ENCODE assay signal across 13 cellular contexts in the genomic region with DNA sequence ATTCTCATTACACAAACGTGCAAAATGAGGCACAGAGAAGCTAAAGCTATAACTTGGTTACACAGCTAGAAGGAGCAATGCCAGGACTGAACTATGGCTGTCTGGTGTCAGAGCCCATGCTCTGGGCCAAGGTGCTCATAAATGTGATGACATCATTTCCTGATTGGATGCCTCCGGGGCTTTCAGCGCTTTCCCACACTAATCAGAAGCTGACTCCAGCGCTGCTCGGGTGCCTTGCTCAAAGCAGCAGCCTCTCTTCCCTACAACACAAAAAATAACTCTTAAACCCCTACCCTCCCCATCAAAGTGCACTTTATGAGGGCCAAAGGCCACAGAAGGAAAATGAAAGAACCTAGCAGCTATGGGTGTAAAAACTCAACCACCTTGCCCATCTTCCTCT.
DNase-seq lines count a peak whose midpoint lies in the region; ATAC-seq, FAIRE-seq and TF ChIP-seq lines count a peak whose summit lies in the region.
"Had no signal": no experiment of that assay in that cellular context is flagged by ENCODE, and none has a peak within 500 bp of the region (broad histone marks: within the 10 kb centered on the region; RNA-seq: fewer than 3 reads in every experiment).

No MANE protein-coding gene starts in this region.

- H4K20me1 ChIP-seq in keratinocyte (ENCODE audit: control insufficient read depth, extremely low read depth, insufficient read depth, low read length), result no peaks in the 10 kb centered on the region

- POLR2A ChIA-PET in HEK293 (lab: Yijun Ruan, JAX), result no interaction called here

- FAIRE-seq in keratinocyte (lab: Jason Lieb, UNC), result peak; percentile 60

- TF ChIP-seq CTCF in HEK293 (tag by site-specific recombination; IDR thresholded peaks at IDR 0.05), result no peak
- TF ChIP-seq CTCF in astrocyte of the spinal cord (IDR thresholded peaks at IDR 0.05; ENCODE audit: low read depth, low read length), result no peak
- TF ChIP-seq CTCF in keratinocyte (optimal IDR thresholded peaks at IDR 0.05 in 1 of 3, IDR thresholded peaks at IDR 0.05 in 1 of 3, conservative IDR thresholded peaks at IDR 0.05 in 1 of 3; ENCODE audit: extremely low read depth in 1 of 3, insufficient read depth in 2 of 3, low read length in 3 of 3), result no peak

- no peak overlapping the region for H3K4me3 ChIP-seq in HEK293 (ENCODE audit: low read depth, low read length)
- H3K4me3 ChIP-seq in astrocyte of the spinal cord (ENCODE audit: low read depth, low read length), result no peak overlapping the region
- no peak overlapping the region for H3K4me3 ChIP-seq in keratinocyte (ENCODE audit: control insufficient read depth in 2 of 3, extremely low read depth in 1 of 3, insufficient read depth in 2 of 3, low read depth in 1 of 3, low read length in 3 of 3)

- no peak overlapping the region for H2AFZ ChIP-seq in keratinocyte (ENCODE audit: control insufficient read depth, low read length)

- DNase-seq in AG20443 (ENCODE audit: low spot score), result peak; percentile 70
- DNase-seq in astrocyte of the spinal cord (ENCODE audit: low read depth, low spot score), result peak; percentile 40
- DNase-seq in keratinocyte (ENCODE audit: low read depth, low spot score), result no peak
- DNase-seq in HuH-7.5 (ENCODE audit: low spot score), result no peak
- no peak for DNase-seq in germinal center (ENCODE audit: low spot score)
- DNase-seq: amniotic stem cell; DMS 273 treated with DMSO at 0.1 percent for 48 hours; OCI-M1; stimulated activated CD4-positive, alpha-beta T cell treated with anti-CD3 and anti-CD28 coated beads, Interleukin-4, amount 100 ng/mL, for 1 hour; trophoblast cell had no signal

- in situ Hi-C loops in astrocyte of the spinal cord (cut with HindIII; ENCODE audit: low sequenced_read_pairs), result no loop called here

- H3K4me1 ChIP-seq in HEK293 (ENCODE audit: control insufficient read depth, insufficient read depth, low read length) (0 out of 2 replicates have a peak, but pooled peaks cover 2% of the 10 kb centered on the region), keratinocyte (ENCODE audit: control insufficient read depth, extremely low read depth, insufficient read depth, low read length) (peaks cover 14% of the 10 kb centered on the region)

- no peaks in the 10 kb centered on the region for H3K27me3 ChIP-seq in keratinocyte (ENCODE audit: control insufficient read depth, extremely low read depth, insufficient read depth, low read length)

- ATAC-seq in GM19023 (IDR thresholded peaks at IDR 0.05; ENCODE audit: unreplicated experiment), result no peak
- ATAC-seq in HG02759 (IDR thresholded peaks at IDR 0.05; ENCODE audit: unreplicated experiment), result no peak

- no peak overlapping the region for H3K9ac ChIP-seq in keratinocyte (ENCODE audit: control insufficient read depth, extremely low read depth, insufficient read depth, low read length)

- CTCF ChIA-PET in HEK293 (lab: Yijun Ruan, JAX), result interaction anchor here (1.0 to 1.8 kb wide), 4 partner anchors 21 to 180 kb away, joined by 3 to 5 read pairs (median 4); no protein-coding TSS in a partner anchor

- dilution Hi-C loops in keratinocyte (cut with MboI; ENCODE audit: extremely low pct_ligation_motif_present, low sequenced_read_pairs), result no loop called here

- H3K9me1 ChIP-seq in keratinocyte (ENCODE audit: control insufficient read depth, extremely low read depth, insufficient read depth, low read length), result no peaks in the 10 kb centered on the region

- no peaks in the 10 kb centered on the region for H3K79me2 ChIP-seq in keratinocyte (ENCODE audit: control insufficient read depth, insufficient read depth, low read length)

- H3K9me3 ChIP-seq in HEK293 (ENCODE audit: control insufficient read depth, insufficient read depth, low read depth, low read length) (no peaks in the 10 kb centered on the region), keratinocyte (ENCODE audit: control insufficient read depth, low read depth, low read length) (no peaks in the 10 kb centered on the region)

- peak overlapping the region; percentile 11 for H3K4me2 ChIP-seq in keratinocyte (ENCODE audit: control insufficient read depth, extremely low read depth, insufficient read depth, low read depth, low read length)

- H3K36me3 ChIP-seq in HEK293 (ENCODE audit: control insufficient read depth in 2 of 2, insufficient read depth in 1 of 2, low read length in 2 of 2) (peaks cover 0 to 9% of the 10 kb centered on the region in 2 experiments; a peak in 1 of 3 replicates), keratinocyte (ENCODE audit: control insufficient read depth in 2 of 2, extremely low read depth in 1 of 2, insufficient read depth in 2 of 2, low read length in 2 of 2) (peaks cover 0 to 3% of the 10 kb centered on the region in 2 experiments)

- H3K27ac ChIP-seq in HEK293 (ENCODE audit: extremely low read depth, low read depth, low read length) (no peak overlapping the region), keratinocyte (ENCODE audit: control insufficient read depth, insufficient read depth, low read length) (no peak overlapping the region)

TF ChIP-seq in HEK293, 187 proteins besides CTCF, POLR2A, EP300 and RAD21 (continues in another document):
- TF ChIP-seq YY1 (tag by site-specific recombination; IDR thresholded peaks at IDR 0.05) (no peak), ZXDB (tag by site-specific recombination; IDR thresholded peaks at IDR 0.05) (0 out of 2 replicates have a peak, but pooled peaks have one; percentile 35), ZNF121 (tag by site-specific recombination; IDR thresholded peaks at IDR 0.05) (no peak), ZNF660 (tag by site-specific recombination; IDR thresholded peaks at IDR 0.05) (peak; percentile 69; the same call in 1 of the 2 replicates), REPIN1 (tag by site-specific recombination; IDR thresholded peaks at IDR 0.05; ENCODE audit: low read depth) (no peak), ZNF155 (tag by site-specific recombination; IDR thresholded peaks at IDR 0.05) (no peak), TRIM28 (IDR thresholded peaks at IDR 0.05; ENCODE audit: borderline replicate concordance, low read length) (peak; percentile 86), ZBTB10 (tag by site-specific recombination; IDR thresholded peaks at IDR 0.05) (no peak), OSR2 (tag by site-specific recombination; IDR thresholded peaks at IDR 0.05) (peak; percentile 55; the same call in 1 of the 2 replicates), ZNF366 (tag by site-specific recombination; conservative IDR thresholded peaks at IDR 0.05) (0 out of 2 replicates have a peak, but pooled peaks have one; percentile 43), ZNF629 (tag by site-specific recombination; IDR thresholded peaks at IDR 0.05) (peak; percentile 71), ZNF830 (tag by site-specific recombination; IDR thresholded peaks at IDR 0.05; ENCODE audit: low read depth) (no peak), KLF8 (tag by site-specific recombination; IDR thresholded peaks at IDR 0.05) (no peak)
- TF ChIP-seq, protein P1, sequence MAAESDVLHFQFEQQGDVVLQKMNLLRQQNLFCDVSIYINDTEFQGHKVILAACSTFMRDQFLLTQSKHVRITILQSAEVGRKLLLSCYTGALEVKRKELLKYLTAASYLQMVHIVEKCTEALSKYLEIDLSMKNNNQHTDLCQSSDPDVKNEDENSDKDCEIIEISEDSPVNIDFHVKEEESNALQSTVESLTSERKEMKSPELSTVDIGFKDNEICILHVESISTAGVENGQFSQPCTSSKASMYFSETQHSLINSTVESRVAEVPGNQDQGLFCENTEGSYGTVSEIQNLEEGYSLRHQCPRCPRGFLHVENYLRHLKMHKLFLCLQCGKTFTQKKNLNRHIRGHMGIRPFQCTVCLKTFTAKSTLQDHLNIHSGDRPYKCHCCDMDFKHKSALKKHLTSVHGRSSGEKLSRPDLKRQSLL (tag by site-specific recombination; IDR thresholded peaks at IDR 0.05), result peak; percentile 33; the same call in 1 of the 2 replicates

Comparison
In these comparisons a context has a peak if more than half of its experiments do, and no peak if none do; other contexts are left out.
1. DNase-seq: peak in AG20443 (single experiment) and astrocyte of the spinal cord (single experiment); none in keratinocyte (single experiment), HuH-7.5 (single experiment) and germinal center (single experiment).